10 cellular contexts compared by ENCODE assay signal in genomic region chr18:74353169-74353775, GRCh38. TPM values are rescaled to one million over a fixed set of nuclear protein-coding genes. Genes with fewer than 3 reads are reported as not detected.
DNase-seq lines count a peak whose midpoint lies in the region; ATAC-seq and TF ChIP-seq lines count a peak whose summit lies in the region.
"Had no signal": no experiment of that assay in that cellular context is flagged by ENCODE, and none has a peak within 500 bp of the region (broad histone marks: within the 10 kb centered on the region; RNA-seq: fewer than 3 reads in every experiment).

No MANE protein-coding gene starts in this region.

- no TSS peak for BruUV-seq in PC-9 (replicated peaks; lab: Mats Ljungman, UMichigan)

- no peak overlapping the region for H3K4me3 Mint-ChIP-seq in CD4-positive, alpha-beta memory T cell
- H3K4me3 Mint-ChIP-seq in activated naive CD4-positive, alpha-beta T cell treated with anti-CD3 and anti-CD28 coated beads, Interleukin-2, amount 10 ng/mL, durations not matched to agents 7 days and 5 days: no peak overlapping the region
- H3K4me3 Mint-ChIP-seq: T-helper 1 cell treated with Interleukin-12 subunit alpha and Interleukin-12 subunit beta and Interleukin-4 antibody, amounts not matched to agents 30 μg/mL and 1 μg/mL, for 36 hours had no signal

- H3K79me2 ChIP-seq in PC-9 (ENCODE audit: low read depth): no peaks in the 10 kb centered on the region

- H3K4me1 Mint-ChIP-seq in CD4-positive, alpha-beta memory T cell: peaks cover 0 to 7% (median 5%) of the 10 kb centered on the region in 4 donors
- H3K4me1 Mint-ChIP-seq in activated naive CD4-positive, alpha-beta T cell treated with anti-CD3 and anti-CD28 coated beads, Interleukin-2, amount 10 ng/mL, durations not matched to agents 7 days and 5 days: peaks cover 46% of the 10 kb centered on the region

- no peaks in the 10 kb centered on the region for H4K20me1 ChIP-seq in PC-9 (ENCODE audit: insufficient read depth)

- H3K4me3 ChIP-seq in CD4-positive, alpha-beta memory T cell (ENCODE audit: low read length in 2 of 2): no peak overlapping the region
- H3K4me3 ChIP-seq in PC-9: no peak overlapping the region

- H3K27me3 ChIP-seq in CD4-positive, alpha-beta memory T cell (ENCODE audit: insufficient read depth, low read length): no peaks in the 10 kb centered on the region
- H3K27me3 ChIP-seq in PC-9 (ENCODE audit: insufficient read depth, low read depth): peaks cover 41% of the 10 kb centered on the region

- H3K36me3 ChIP-seq in CD4-positive, alpha-beta memory T cell (ENCODE audit: insufficient read depth, low read length): no peaks in the 10 kb centered on the region
- no peaks in the 10 kb centered on the region for H3K36me3 ChIP-seq in PC-9 (ENCODE audit: low read depth)

- peak; percentile 56 for ATAC-seq in GM19043 (IDR thresholded peaks at IDR 0.05; ENCODE audit: low read depth, unreplicated experiment)
- ATAC-seq in HG03460 (IDR thresholded peaks at IDR 0.05; ENCODE audit: unreplicated experiment): no peak

- peaks cover 0 to 9% of the 10 kb centered on the region in 2 donors for H3K27me3 Mint-ChIP-seq in CD4-positive, alpha-beta memory T cell
- peaks cover 12% of the 10 kb centered on the region for H3K27me3 Mint-ChIP-seq in activated naive CD4-positive, alpha-beta T cell treated with anti-CD3 and anti-CD28 coated beads, Interleukin-2, amount 10 ng/mL, durations not matched to agents 7 days and 5 days

- peak; percentile 66 to 69 (median 67) for DNase-seq in CD4-positive, alpha-beta memory T cell
- peak; percentile 30 for DNase-seq in HuH-7 (ENCODE audit: low spot score)
- peak; percentile 27 to 39 for DNase-seq in PC-9
- DNase-seq in activated naive CD4-positive, alpha-beta T cell treated with anti-CD3 and anti-CD28 coated beads, Interleukin-2, amount 10 ng/mL, durations not matched to agents 7 days and 5 days: peak; percentile 74
- peak; percentile 90 for DNase-seq in globus pallidus (ENCODE audit: low spot score)
- peak; percentile 94 for DNase-seq in pons (ENCODE audit: low spot score)

- H3K27ac Mint-ChIP-seq in CD4-positive, alpha-beta memory T cell: peak overlapping the region in 2 of 7 donors; percentile 11 to 58
- no peak overlapping the region for H3K27ac Mint-ChIP-seq in activated naive CD4-positive, alpha-beta T cell treated with anti-CD3 and anti-CD28 coated beads, Interleukin-2, amount 10 ng/mL, durations not matched to agents 7 days and 5 days
- H3K27ac Mint-ChIP-seq: T-helper 1 cell treated with Interleukin-12 subunit alpha and Interleukin-12 subunit beta and Interleukin-4 antibody, amounts not matched to agents 30 μg/mL and 1 μg/mL, for 36 hours had no signal

- H3K4me2 ChIP-seq in PC-9: no peak overlapping the region

- H3K9me2 ChIP-seq in PC-9 (ENCODE audit: insufficient read depth): no peaks in the 10 kb centered on the region

- no peaks in the 10 kb centered on the region for H3K9me3 ChIP-seq in CD4-positive, alpha-beta memory T cell (ENCODE audit: control insufficient read depth in 1 of 2, low read length in 2 of 2)
- H3K9me3 ChIP-seq in PC-9 (ENCODE audit: insufficient read depth, low read depth): 0 out of 2 replicates have a peak, but pooled peaks cover 5% of the 10 kb centered on the region

- peaks cover 9% of the 10 kb centered on the region for H3K4me1 ChIP-seq in CD4-positive, alpha-beta memory T cell (ENCODE audit: insufficient read depth, low read length)
- no peaks in the 10 kb centered on the region for H3K4me1 ChIP-seq in PC-9 (replicated peaks; ENCODE audit: insufficient read depth)

- TF ChIP-seq CTCF in PC-9 (conservative IDR thresholded peaks at IDR 0.05): peak; percentile 75

- intact Hi-C loops in CD4-positive, alpha-beta memory T cell (cut with micrococcal nuclease): loop anchor here (1.0 kb wide), 4 partner anchors 20 to 199 kb away; no protein-coding TSS in a partner anchor
- intact Hi-C loops in PC-9 (cut with micrococcal nuclease; ENCODE audit: unreplicated experiment): loop anchor here (1.0 to 5.0 kb wide), 2 partner anchors 199 to 1994 kb away; no protein-coding TSS in a partner anchor

- H3K9me3 Mint-ChIP-seq in CD4-positive, alpha-beta memory T cell: no peaks in the 10 kb centered on the region
- H3K9me3 Mint-ChIP-seq in activated naive CD4-positive, alpha-beta T cell treated with anti-CD3 and anti-CD28 coated beads, Interleukin-2, amount 10 ng/mL, durations not matched to agents 7 days and 5 days: no peaks in the 10 kb centered on the region
- H3K9me3 Mint-ChIP-seq: T-helper 1 cell treated with Interleukin-12 subunit alpha and Interleukin-12 subunit beta and Interleukin-4 antibody, amounts not matched to agents 30 μg/mL and 1 μg/mL, for 36 hours had no signal

- H2AFZ ChIP-seq in PC-9: no peak overlapping the region

- H3F3A ChIP-seq in PC-9 (ENCODE audit: insufficient read depth, low read depth): no peaks in the 10 kb centered on the region

- H3K27ac ChIP-seq in CD4-positive, alpha-beta memory T cell (ENCODE audit: low read depth, low read length): no peak overlapping the region
- no peak overlapping the region for H3K27ac ChIP-seq in PC-9

- no peaks in the 10 kb centered on the region for H3K36me3 Mint-ChIP-seq in CD4-positive, alpha-beta memory T cell
- no peaks in the 10 kb centered on the region for H3K36me3 Mint-ChIP-seq in activated naive CD4-positive, alpha-beta T cell treated with anti-CD3 and anti-CD28 coated beads, Interleukin-2, amount 10 ng/mL, durations not matched to agents 7 days and 5 days

- POLR2A ChIA-PET in CD4-positive, alpha-beta memory T cell (lab: Charles Lee; ENCODE audit: partially characterized antibody): interaction anchor here (1.0 to 3.0 kb wide), 6 partner anchors 20 to 199 kb away, joined by 4 to 36 read pairs (median 6); partner anchors contain the start of gene CNDP2
- POLR2A ChIA-PET in PC-9 (lab: Charles Lee; ENCODE audit: unreplicated experiment): interaction anchor here (0.7 kb wide), 1 partner anchor 198 kb away, joined by 3 read pairs; no protein-coding TSS in a partner anchor

- CTCF ChIA-PET in CD4-positive, alpha-beta memory T cell (lab: Charles Lee; ENCODE audit: partially characterized antibody): interaction anchor here (0.6 to 12.2 kb wide), 19 partner anchors 10 to 250 kb away, joined by 3 to 422 read pairs (median 4); partner anchors contain the start of gene CNDP2
- CTCF ChIA-PET in PC-9 (lab: Charles Lee): interaction anchor here (1.1 kb wide), 1 partner anchor 198 kb away, joined by 19 read pairs; no protein-coding TSS in a partner anchor
- CTCF ChIA-PET in activated naive CD4-positive, alpha-beta T cell treated with anti-CD3 and anti-CD28 coated beads, Interleukin-2, amount 10 ng/mL, durations not matched to agents 7 days and 5 days (lab: Charles Lee): interaction anchor here (0.6 to 5.7 kb wide), 24 partner anchors 10 to 572 kb away, joined by 3 to 173 read pairs (median 3); partner anchors contain the start of gene CNDP2

RNA-seq across cellular contexts. Expression of gene C18orf63, which starts 37.6 kb away (rescaled TPM):
- total RNA-seq in CD4-positive, alpha-beta memory T cell: not detected
- polyA plus RNA-seq in CD4-positive, alpha-beta memory T cell: not detected
- total RNA-seq in PC-9 (2021): not detected in 2 replicates
- total RNA-seq: urinary bladder had no signal
- polyA plus RNA-seq: urinary bladder had no signal

Comparison
In these comparisons a context has a peak if more than half of its experiments do, and no peak if none do; other contexts are left out.
1. DNase-seq: peak in every context shown above with its lines; median percentile 94 in pons; 90 in globus pallidus; 74 in activated naive CD4-positive, alpha-beta T cell treated with anti-CD3 and anti-CD28 coated beads, Interleukin-2, amount 10 ng/mL, durations not matched to agents 7 days and 5 days; 67 in CD4-positive, alpha-beta memory T cell; 33 in PC-9; 30 in HuH-7.